8 cellular contexts compared by ENCODE assay signal in the genomic region with DNA sequence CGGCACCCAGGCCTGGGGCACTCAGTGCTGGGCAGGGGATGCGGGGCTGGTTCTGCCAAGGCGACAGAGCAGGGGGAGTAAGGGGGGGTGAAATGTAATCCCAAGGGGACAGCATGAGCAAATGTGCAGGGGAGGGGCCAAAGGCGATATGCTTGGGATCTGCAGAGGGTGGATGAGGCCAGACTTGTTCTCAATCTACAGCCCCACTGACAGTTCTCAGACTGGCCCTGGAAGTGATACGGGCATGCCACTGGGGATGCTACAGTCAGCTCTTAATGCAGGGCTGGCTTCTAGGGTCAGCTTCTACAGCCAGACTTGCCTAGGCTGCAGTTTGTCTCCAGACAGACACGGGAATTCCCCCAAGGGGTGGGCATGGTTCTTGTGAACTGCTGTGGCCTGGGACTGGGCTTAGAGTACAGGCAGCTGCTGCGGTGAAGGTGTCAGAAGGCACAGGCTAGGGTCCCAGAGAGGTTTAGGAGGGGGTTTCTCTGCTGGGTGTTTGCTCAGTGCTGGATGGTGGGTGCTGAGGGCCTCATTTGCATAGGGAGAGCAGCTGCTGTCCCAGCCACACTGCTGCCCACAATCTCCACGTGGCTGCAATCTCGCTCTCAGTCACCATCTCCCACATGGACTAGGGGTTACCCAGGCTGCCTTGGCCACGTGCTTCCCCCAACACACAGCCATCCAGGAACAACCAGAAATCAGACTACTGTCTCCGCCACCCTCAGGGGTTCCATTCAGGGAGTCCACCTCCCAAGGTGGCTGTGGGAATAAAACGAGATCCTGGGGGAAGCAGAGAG.
DNase-seq lines count a peak whose midpoint lies in the region; ATAC-seq, FAIRE-seq and TF ChIP-seq lines count a peak whose summit lies in the region.

No MANE protein-coding gene starts in this region.

- 37 to 57% (median 43%) methylated on average over 12 of the region's 12 CpGs for WGBS in psoas muscle, 3 donors

- intact Hi-C loops in psoas muscle (cut with DNase I) = no loop called here
- intact Hi-C loops in PC-3 (cut with micrococcal nuclease) = no loop called here

- no peak overlapping the region for H3K9ac ChIP-seq in PC-3 (ENCODE audit: low read length)

- H3K79me2 ChIP-seq in PC-3 (ENCODE audit: low read length) = no peaks in the 10 kb centered on the region

- BruUV-seq in PC-3 (replicated peaks; lab: Mats Ljungman, UMichigan) = no TSS peak

- no peaks in the 10 kb centered on the region for H3K9me3 ChIP-seq in psoas muscle
- no peaks in the 10 kb centered on the region for H3K9me3 ChIP-seq in PC-3 (ENCODE audit: low read length)

- CTCF ChIA-PET in PC-3 (lab: Charles Lee) = no interaction called here

- H3F3A ChIP-seq in PC-3 (ENCODE audit: low read length, unreplicated experiment) = no peaks in the 10 kb centered on the region

- H3K27me3 ChIP-seq in psoas muscle (ENCODE audit: insufficient read depth in 3 of 3, low read length in 2 of 3) = no peaks in the 10 kb centered on the region
- H3K27me3 ChIP-seq in PC-3 (ENCODE audit: low read length) = no peaks in the 10 kb centered on the region

- H3K4me1 ChIP-seq in psoas muscle (peaks cover 26% of the 10 kb centered on the region), PC-3 (ENCODE audit: insufficient read depth, low read length) (no peaks in the 10 kb centered on the region)

- H3K27ac ChIP-seq in psoas muscle (no peak overlapping the region), PC-3 (ENCODE audit: low read length) (no peak overlapping the region)

- H3K4me3 ChIP-seq in psoas muscle = no peak overlapping the region
- no peak overlapping the region for H3K4me3 ChIP-seq in PC-3 (ENCODE audit: low read length)

- peak; percentile 89 for DNase-seq in GM12892 (ENCODE audit: insufficient read length)
- DNase-seq in GM20000 (ENCODE audit: low spot score) = peak; percentile 83
- DNase-seq in activated CD8-positive, alpha-beta memory T cell treated with anti-CD3 and anti-CD28 coated beads, Interleukin-2, amount 50 U/mL, for 48 hours = peak; percentile 85
- no peak for DNase-seq in psoas muscle
- DNase-seq in PC-3 = no peak
- DNase-seq in LoVo (ENCODE audit: low spot score) = no peak
- no peak for DNase-seq in occipital lobe (lab: John Stamatoyannopoulos, UW)

- TF ChIP-seq POLR2A in GM12892 (IDR thresholded peaks at IDR 0.05; ENCODE audit: low read depth, low read length) = peak; percentile 43; the same call in 1 of the 2 replicates

- peak; percentile 66 for ATAC-seq in HG03575 (IDR thresholded peaks at IDR 0.05; ENCODE audit: extremely low read depth, insufficient number of reproducible peaks, low FRiP score, unreplicated experiment)
- ATAC-seq in psoas muscle = peak in 3 of 4 donors; percentile 55 to 67 (median 61)
- no peak for ATAC-seq in PC-3

- POLR2A ChIA-PET in PC-3 (lab: Charles Lee; ENCODE audit: unreplicated experiment) = no interaction called here

- TF ChIP-seq CTCF in GM20000 (IDR thresholded peaks at IDR 0.05; ENCODE audit: extremely low read depth, missing control alignments) (no peak), psoas muscle (IDR thresholded peaks at IDR 0.05) (no peak), PC-3 (conservative IDR thresholded peaks at IDR 0.05; ENCODE audit: low read depth, low read length) (no peak)

- peak; percentile 100 for FAIRE-seq in GM12892 (lab: Jason Lieb, UNC)

- H4K20me1 ChIP-seq in PC-3 (ENCODE audit: low read length) = no peaks in the 10 kb centered on the region

- H2AFZ ChIP-seq in PC-3 (ENCODE audit: low read length) = no peak overlapping the region

- H3K4me2 ChIP-seq in PC-3 (ENCODE audit: low read length) = no peak overlapping the region

- no peaks in the 10 kb centered on the region for H3K9me2 ChIP-seq in PC-3 (replicated peaks; ENCODE audit: low read length)

- H3K36me3 ChIP-seq in psoas muscle (ENCODE audit: insufficient read depth in 1 of 2, low read depth in 1 of 2) (no peaks in the 10 kb centered on the region), PC-3 (ENCODE audit: low read depth, low read length) (no peaks in the 10 kb centered on the region)

Comparison
In these comparisons a context has a peak if more than half of its experiments do, and no peak if none do; other contexts are left out.
1. DNase-seq: peak in GM12892 (single experiment), GM20000 (single experiment) and activated CD8-positive, alpha-beta memory T cell treated with anti-CD3 and anti-CD28 coated beads, Interleukin-2, amount 50 U/mL, for 48 hours (single experiment); none in psoas muscle (0 of 2), PC-3 (single experiment), LoVo (single experiment) and occipital lobe (single experiment).